8 cellular contexts compared by ENCODE assay signal in the genomic region with DNA sequence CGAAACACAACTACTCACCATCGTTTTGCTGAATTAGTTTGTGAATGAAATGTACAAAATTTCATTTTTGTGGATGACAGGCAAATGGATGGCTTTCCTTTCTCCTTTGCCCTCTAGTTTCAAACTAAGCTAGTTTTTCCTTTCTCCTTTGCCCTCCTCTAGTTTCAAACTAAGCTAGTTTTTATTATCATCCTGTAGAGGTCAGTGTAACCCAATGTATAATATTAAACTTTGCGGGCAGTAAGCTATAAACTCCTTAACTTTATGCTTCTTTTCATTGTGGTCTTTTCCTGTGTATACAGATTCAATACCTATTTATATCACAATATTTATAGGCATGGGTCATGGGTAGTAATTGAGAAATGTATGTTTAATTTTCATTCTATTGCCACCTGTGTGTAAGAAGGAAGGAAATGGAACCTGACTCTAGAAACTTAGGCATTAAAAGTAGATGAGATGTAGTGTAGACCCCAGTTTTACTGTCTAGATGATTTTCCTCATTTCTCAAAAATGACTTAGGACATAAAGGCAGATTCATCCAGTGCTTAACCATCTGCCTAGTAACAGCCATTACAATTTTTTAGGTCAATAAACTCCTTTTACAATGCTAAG. TPM values are rescaled to one million over a fixed set of nuclear protein-coding genes. Genes with fewer than 3 reads are reported as not detected.
DNase-seq lines count a peak whose midpoint lies in the region; ATAC-seq and TF ChIP-seq lines count a peak whose summit lies in the region.

No MANE protein-coding gene starts in this region.

- DNase-seq in DMS 273 (lab: John Stamatoyannopoulos, UW; ENCODE audit: unreplicated experiment) (peak; percentile 69), Karpas-422 (peak; percentile 66), left ventricle myocardium inferior (no peak), SHP77 (lab: John Stamatoyannopoulos, UW) (no peak)
- DNase-seq in activated CD8-positive, alpha-beta memory T cell treated with anti-CD3 and anti-CD28 coated beads, Interleukin-2, amount 50 U/mL, for 48 hours = no peak

- H3F3A ChIP-seq in SU-DHL-6 (ENCODE audit: insufficient read depth) = no peaks in the 10 kb centered on the region

- H3K79me2 ChIP-seq in Karpas-422 (ENCODE audit: low read length) (no peaks in the 10 kb centered on the region), SU-DHL-6 (ENCODE audit: insufficient read depth, low read length) (no peaks in the 10 kb centered on the region)

- H3K4me2 ChIP-seq in Karpas-422 (ENCODE audit: low read depth, low read length, poor library complexity, severe bottlenecking) = no peak overlapping the region
- H3K4me2 ChIP-seq in SU-DHL-6 (ENCODE audit: low read depth, low read length, poor library complexity, severe bottlenecking) = no peak overlapping the region

- H3K9ac ChIP-seq in Karpas-422 (ENCODE audit: low read length) = no peak overlapping the region
- no peak overlapping the region for H3K9ac ChIP-seq in SU-DHL-6 (ENCODE audit: low read length)

- ATAC-seq in GM19035 (IDR thresholded peaks at IDR 0.05; ENCODE audit: unreplicated experiment) = no peak
- no peak for ATAC-seq in activated CD4-positive, CD25-positive, alpha-beta regulatory T cell treated with anti-CD3 and anti-CD28 coated beads, Interleukin-2, amount 50 U/mL, for 24 hours

- H2AFZ ChIP-seq in Karpas-422 (ENCODE audit: low read length) = no peak overlapping the region
- no peak overlapping the region for H2AFZ ChIP-seq in SU-DHL-6 (ENCODE audit: low read depth, low read length, severe bottlenecking)

- H3K9me3 ChIP-seq in Karpas-422 (ENCODE audit: low read length) = no peaks in the 10 kb centered on the region
- no peaks in the 10 kb centered on the region for H3K9me3 ChIP-seq in SU-DHL-6 (ENCODE audit: insufficient read depth, low read length)
- no peaks in the 10 kb centered on the region for H3K9me3 ChIP-seq in left ventricle myocardium inferior (replicated peaks)

- H3K27me3 ChIP-seq in Karpas-422 (ENCODE audit: low read length) (no peaks in the 10 kb centered on the region), SU-DHL-6 (ENCODE audit: low read length) (no peaks in the 10 kb centered on the region), left ventricle myocardium inferior (ENCODE audit: low read depth) (peaks cover 6% of the 10 kb centered on the region)

- H3K9me2 ChIP-seq in Karpas-422 (replicated peaks; ENCODE audit: insufficient read depth, low read length) (no peaks in the 10 kb centered on the region), SU-DHL-6 (replicated peaks; ENCODE audit: insufficient read depth, low read length) (no peaks in the 10 kb centered on the region)

- H3K4me1 ChIP-seq in Karpas-422 (ENCODE audit: low read length) (no peaks in the 10 kb centered on the region), left ventricle myocardium inferior (no peaks in the 10 kb centered on the region)

- no peak overlapping the region for H3K27ac ChIP-seq in Karpas-422 (ENCODE audit: low read length)
- H3K27ac ChIP-seq in SU-DHL-6 (ENCODE audit: low read depth, low read length) = no peak overlapping the region
- H3K27ac ChIP-seq in left ventricle myocardium inferior (replicated peaks) = no peak overlapping the region

- H3K4me3 ChIP-seq in Karpas-422 (ENCODE audit: low read length) (no peak overlapping the region), SU-DHL-6 (ENCODE audit: insufficient read depth, low read length, poor library complexity, severe bottlenecking) (no peak overlapping the region), left ventricle myocardium inferior (no peak overlapping the region)

- no peaks in the 10 kb centered on the region for H3K36me3 ChIP-seq in Karpas-422 (ENCODE audit: insufficient read depth, low read length)
- H3K36me3 ChIP-seq in SU-DHL-6 (ENCODE audit: low read length) = no peaks in the 10 kb centered on the region
- no peaks in the 10 kb centered on the region for H3K36me3 ChIP-seq in left ventricle myocardium inferior

- H4K20me1 ChIP-seq in Karpas-422 (ENCODE audit: insufficient read depth, low read depth, low read length) = no peaks in the 10 kb centered on the region
- H4K20me1 ChIP-seq in SU-DHL-6 (ENCODE audit: low read depth, low read length) = no peaks in the 10 kb centered on the region

- TF ChIP-seq CTCF in SU-DHL-6 (IDR thresholded peaks at IDR 0.05; ENCODE audit: insufficient read depth, low read length, poor library complexity, severe bottlenecking) (peak; percentile 38), left ventricle myocardium inferior (IDR thresholded peaks at IDR 0.05; ENCODE audit: borderline replicate concordance) (peak; percentile 58)

- intact Hi-C loops in left ventricle myocardium inferior (cut with micrococcal nuclease) = no loop called here

RNA-seq across cellular contexts. Expression of a gene that starts 58.1 kb away (rescaled TPM):
- not detected in 2 replicates for total RNA-seq in Karpas-422 (2014; rRNA removed; shearing (Covaris generic); ENCODE audit: low replicate concordance)
- total RNA-seq in left ventricle myocardium inferior = not detected

Comparison
In these comparisons a context has a peak if more than half of its experiments do, and no peak if none do; other contexts are left out.
1. DNase-seq: peak in DMS 273 (single experiment) and Karpas-422 (single experiment); none in left ventricle myocardium inferior (single experiment), SHP77 (0 of 2) and activated CD8-positive, alpha-beta memory T cell treated with anti-CD3 and anti-CD28 coated beads, Interleukin-2, amount 50 U/mL, for 48 hours (single experiment).